1 cellular context compared by ENCODE assay signal in genomic region chr2:102294802-102295489, GRCh38.
A peak's percentile ranks its signal among the peaks of the same experiment; 100 is the strongest.
TF ChIP-seq lines count a peak whose summit lies in the region.

No MANE protein-coding gene starts in this region.

TF ChIP-seq in endothelial cell of umbilical vein, 7 proteins besides CTCF, POLR2A, EP300 and RAD21:
- TF ChIP-seq JUN (IDR thresholded peaks at IDR 0.05; ENCODE audit: borderline replicate concordance, insufficient read depth, insufficient read length, low read depth) (no peak), POLR2AphosphoS5 (IDR thresholded peaks at IDR 0.05; ENCODE audit: insufficient read depth, low read depth, low read length) (no peak), FOS (IDR thresholded peaks at IDR 0.05; ENCODE audit: borderline replicate concordance, insufficient read depth, low read length) (peak; percentile 46), MYC (IDR thresholded peaks at IDR 0.05; ENCODE audit: low read depth, low read length) (no peak), GATA2 (IDR thresholded peaks at IDR 0.05; ENCODE audit: insufficient read depth, insufficient read length, low read depth, low read length) (no peak), EZH2 (IDR thresholded peaks at IDR 0.05; ENCODE audit: borderline replicate concordance, low read depth, low read length, severe bottlenecking) (no peak), MAX (IDR thresholded peaks at IDR 0.05; ENCODE audit: insufficient read depth, insufficient read length) (no peak)
TF ChIP-seq in endothelial cell of umbilical vein: peak in this region for 1.
